28 cellular contexts compared by ENCODE assay signal in the genomic region with DNA sequence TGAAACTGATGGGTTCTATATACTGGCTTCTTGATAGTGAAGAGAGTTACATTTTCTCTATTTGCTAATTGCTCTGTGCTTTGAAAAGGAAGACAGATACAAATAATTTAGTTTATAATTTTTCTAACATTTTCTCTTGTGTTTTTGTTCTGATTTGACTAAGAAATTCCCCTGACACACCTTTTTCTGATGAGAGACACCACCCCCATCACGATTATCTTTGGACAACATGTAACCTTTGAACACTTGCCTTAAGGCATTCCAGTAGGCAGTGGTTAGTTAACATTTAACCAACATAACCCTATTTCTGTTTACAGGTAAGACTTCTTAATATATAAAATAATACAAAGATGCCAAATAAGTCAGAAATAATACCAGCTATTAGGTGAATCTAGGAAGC.
"Had no signal": no experiment of that assay in that cellular context is flagged by ENCODE, and none has a peak within 500 bp of the region (broad histone marks: within the 10 kb centered on the region; RNA-seq: fewer than 3 reads in every experiment).

No MANE protein-coding gene starts in this region.

- H3K36me3 Mint-ChIP-seq: activated CD4-positive, alpha-beta memory T cell treated with anti-CD3 and anti-CD28 coated beads for 36 hours; activated naive CD4-positive, alpha-beta T cell treated with anti-CD3 and anti-CD28 coated beads, Interleukin-2, amount 50 U/mL, for 24 hours had no signal

- H3K9me3 ChIP-seq: esophagus squamous epithelium, pancreas, prostate gland, tibial nerve had no signal

- H3K4me3 Mint-ChIP-seq: activated CD4-positive, alpha-beta memory T cell treated with anti-CD3 and anti-CD28 coated beads for 36 hours; activated CD4-positive, alpha-beta T cell treated with anti-CD3 and anti-CD28 coated beads, Interleukin-2, amount 10 ng/mL, durations not matched to agents 24 days and 14 days; activated naive CD4-positive, alpha-beta T cell treated with anti-CD3 and anti-CD28 coated beads, Interleukin-2, amount 50 U/mL, for 24 hours; activated naive CD8-positive, alpha-beta T cell treated with anti-CD3 and anti-CD28 coated beads, Interleukin-2, amount 50 U/mL, for 24 hours; activated T-cell treated with anti-CD3 and anti-CD28 coated beads, Interleukin-2, amount 50 U/mL, for 24 hours; activated T-helper 17 cell treated with anti-CD3 and anti-CD28 coated beads, Interleukin-2, amount 50 U/mL, for 72 hours; T-helper 17 cell had no signal

- H3K27me3 ChIP-seq: esophagus squamous epithelium, pancreas, tibial nerve had no signal

- H3K27ac Mint-ChIP-seq: activated CD4-positive, alpha-beta memory T cell treated with anti-CD3 and anti-CD28 coated beads for 36 hours; activated CD4-positive, alpha-beta T cell treated with anti-CD3 and anti-CD28 coated beads, Interleukin-2, amount 10 ng/mL, durations not matched to agents 24 days and 14 days; activated naive CD8-positive, alpha-beta T cell treated with anti-CD3 and anti-CD28 coated beads, Interleukin-2, amount 50 U/mL, for 24 hours; activated T-cell treated with anti-CD3 and anti-CD28 coated beads, Interleukin-2, amount 50 U/mL, for 24 hours; activated T-helper 17 cell treated with anti-CD3 and anti-CD28 coated beads, Interleukin-2, amount 50 U/mL, for 72 hours; naive thymus-derived CD4-positive, alpha-beta T cell; T-helper 17 cell had no signal

- H3K4me1 ChIP-seq: prostate gland had no signal

- H3K4me3 ChIP-seq: esophagus squamous epithelium, pancreas, prostate gland, tibial nerve had no signal

- H3K4me1 Mint-ChIP-seq: activated T-helper 17 cell treated with anti-CD3 and anti-CD28 coated beads, Interleukin-2, amount 50 U/mL, for 72 hours had no signal

- H3K27ac ChIP-seq: esophagus squamous epithelium, pancreas, prostate gland, tibial nerve had no signal

- H3K36me3 ChIP-seq: esophagus squamous epithelium, pancreas, prostate gland, tibial nerve had no signal

- DNase-seq: activated CD4-positive, alpha-beta memory T cell treated with anti-CD3 and anti-CD28 coated beads for 36 hours; activated CD4-positive, alpha-beta T cell treated with anti-CD3 and anti-CD28 coated beads, Interleukin-2, amount 10 ng/mL, durations not matched to agents 24 days and 14 days; activated CD4-positive, CD25-positive, alpha-beta regulatory T cell treated with anti-CD3 and anti-CD28 coated beads, Interleukin-2, amount 50 U/mL, for 72 hours; activated CD8-positive, alpha-beta memory T cell treated with anti-CD3 and anti-CD28 coated beads, Interleukin-2, amount 50 U/mL, for 4 hours; activated gamma-delta T cell treated with Interleukin-2 at 50 U/mL for 16 hours; activated naive CD8-positive, alpha-beta T cell treated with anti-CD3 and anti-CD28 coated beads, Interleukin-2, amount 50 U/mL, for 24 hours; activated T-cell treated with anti-CD3 and anti-CD28 coated beads, Interleukin-2, amount 50 U/mL, for 24 hours; amygdala; central memory CD4-positive, alpha-beta T cell; dermis blood vessel endothelial cell; effector CD4-positive, alpha-beta T cell; esophagus squamous epithelium; foreskin melanocyte; left cardiac atrium; left ventricle myocardium superior; mammary epithelial cell; naive thymus-derived CD4-positive, alpha-beta T cell; nucleus accumbens; pancreas; stimulated activated CD4-positive, alpha-beta T cell treated with anti-CD3 and anti-CD28 coated beads, Interleukin-2, amount 100 ng/mL, for 48 hours; stimulated activated naive CD4-positive, alpha-beta T cell treated with Interleukin-2 at 50 U/mL for 16 hours; SW 1271; T-helper 17 cell had no signal

- H3K27me3 Mint-ChIP-seq: activated CD4-positive, alpha-beta memory T cell treated with anti-CD3 and anti-CD28 coated beads for 36 hours; activated CD4-positive, alpha-beta T cell treated with anti-CD3 and anti-CD28 coated beads, Interleukin-2, amount 10 ng/mL, durations not matched to agents 24 days and 14 days; activated naive CD4-positive, alpha-beta T cell treated with anti-CD3 and anti-CD28 coated beads, Interleukin-2, amount 50 U/mL, for 24 hours; activated naive CD8-positive, alpha-beta T cell treated with anti-CD3 and anti-CD28 coated beads, Interleukin-2, amount 50 U/mL, for 24 hours; activated T-cell treated with anti-CD3 and anti-CD28 coated beads, Interleukin-2, amount 50 U/mL, for 24 hours; activated T-helper 17 cell treated with anti-CD3 and anti-CD28 coated beads, Interleukin-2, amount 50 U/mL, for 72 hours; naive thymus-derived CD4-positive, alpha-beta T cell; T-helper 17 cell had no signal

- H3K9me3 Mint-ChIP-seq: activated CD4-positive, alpha-beta memory T cell treated with anti-CD3 and anti-CD28 coated beads for 36 hours; activated CD4-positive, alpha-beta T cell treated with anti-CD3 and anti-CD28 coated beads, Interleukin-2, amount 10 ng/mL, durations not matched to agents 24 days and 14 days; activated naive CD4-positive, alpha-beta T cell treated with anti-CD3 and anti-CD28 coated beads, Interleukin-2, amount 50 U/mL, for 24 hours; activated naive CD8-positive, alpha-beta T cell treated with anti-CD3 and anti-CD28 coated beads, Interleukin-2, amount 50 U/mL, for 24 hours; activated T-cell treated with anti-CD3 and anti-CD28 coated beads, Interleukin-2, amount 50 U/mL, for 24 hours; activated T-helper 17 cell treated with anti-CD3 and anti-CD28 coated beads, Interleukin-2, amount 50 U/mL, for 72 hours; naive thymus-derived CD4-positive, alpha-beta T cell; neural crest cell had no signal
